ENCODE assay signal across 12 cellular contexts in genomic region chr7:28165971-28166955, GRCh38.
A peak's percentile ranks its signal among the peaks of the same experiment; 100 is the strongest.
DNase-seq lines count a peak whose midpoint lies in the region; ATAC-seq and TF ChIP-seq lines count a peak whose summit lies in the region.
"Had no signal": no experiment of that assay in that cellular context is flagged by ENCODE, and none has a peak within 500 bp of the region (broad histone marks: within the 10 kb centered on the region; RNA-seq: fewer than 3 reads in every experiment).

No MANE protein-coding gene starts in this region.

- TF ChIP-seq CTCF in HFF-Myc (IDR thresholded peaks at IDR 0.05; ENCODE audit: low read depth, low read length, missing control alignments) (no peak), WI38 (IDR thresholded peaks at IDR 0.05; ENCODE audit: low read depth, low read length) (no peak)

- H3K9me3 ChIP-seq in HAP-1, result no peaks in the 10 kb centered on the region
- H3K9me3 ChIP-seq: right lobe of liver had no signal

- H3K4me3 ChIP-seq in HFF-Myc (replicated peaks; ENCODE audit: low read depth, low read length) (no peak overlapping the region), WI38 (ENCODE audit: low read depth, low read length) (peak overlapping the region; percentile 16; the same call in 1 of the 2 replicates), HAP-1 (no peak overlapping the region)
- H3K4me3 ChIP-seq: coronary artery, right lobe of liver had no signal

- H3K27me3 ChIP-seq in HAP-1 (ENCODE audit: low read depth), result no peaks in the 10 kb centered on the region
- H3K27me3 ChIP-seq: right lobe of liver had no signal

- in situ Hi-C loops in HAP-1 (cut with MboI; ENCODE audit: low sequenced_read_pairs), result no loop called here

- no peaks in the 10 kb centered on the region; the same call in 1 of the 2 replicates for H3K4me1 ChIP-seq in HAP-1
- H3K4me1 ChIP-seq: right lobe of liver had no signal

- no peaks in the 10 kb centered on the region for H3K36me3 ChIP-seq in HAP-1 (replicated peaks)
- H3K36me3 ChIP-seq: right lobe of liver, WERI-Rb-1 had no signal

- DNase-seq in AG08395 (ENCODE audit: low spot score) (peak; percentile 78), HFF-Myc (ENCODE audit: extremely low read depth, low read depth) (peak; percentile 59), iris pigment epithelial cell (ENCODE audit: low read depth) (peak; percentile 95), KG1 (lab: John Stamatoyannopoulos, UW) (no peak), HAP-1 (ENCODE audit: low spot score in 2 of 2) (no peak)
- no peak for DNase-seq in stimulated activated CD4-positive, alpha-beta T cell treated with anti-CD3 and anti-CD28 coated beads, Interleukin-4, amount 100 ng/mL, for 4 hours
- DNase-seq: NCI-H1436 treated with DMSO at 0.1 percent for 48 hours, right lobe of liver, WERI-Rb-1 had no signal

- no peak for ATAC-seq in HG02852 (IDR thresholded peaks at IDR 0.05; ENCODE audit: unreplicated experiment)
- ATAC-seq: right lobe of liver had no signal

Comparison
In these comparisons a context has a peak if more than half of its experiments do, and no peak if none do; other contexts are left out.
1. DNase-seq: peak in AG08395 (single experiment), HFF-Myc (single experiment) and iris pigment epithelial cell (single experiment); none in KG1 (single experiment), stimulated activated CD4-positive, alpha-beta T cell treated with anti-CD3 and anti-CD28 coated beads, Interleukin-4, amount 100 ng/mL, for 4 hours (0 of 2) and HAP-1 (0 of 2).